9 cellular contexts compared by ENCODE assay signal in genomic region chr5:139696167-139696893, GRCh38. TPM values are rescaled to one million over a fixed set of nuclear protein-coding genes. Genes with fewer than 3 reads are reported as not detected.
DNase-seq lines count a peak whose midpoint lies in the region; ATAC-seq and TF ChIP-seq lines count a peak whose summit lies in the region.
"Had no signal": no experiment of that assay in that cellular context is flagged by ENCODE, and none has a peak within 500 bp of the region (broad histone marks: within the 10 kb centered on the region; RNA-seq: fewer than 3 reads in every experiment).

No MANE protein-coding gene starts in this region.

- DNase-seq in AG10803 (ENCODE audit: low read depth) (peak; percentile 24), neural progenitor cell (ENCODE audit: low spot score) (no peak), NCI-H510A treated with DMSO at 0.1 percent for 48 hours (lab: John Stamatoyannopoulos, UW) (no peak), iPS-NIHi7 (ENCODE audit: extremely low spot score) (no peak), KBM-7 (no peak)
- DNase-seq in effector memory CD8-positive, alpha-beta T cell = no peak
- DNase-seq: cortex of kidney had no signal

- H3K9ac ChIP-seq in Loucy (ENCODE audit: low read depth, low read length, poor library complexity, severe bottlenecking) (no peak overlapping the region), neural progenitor cell (no peak overlapping the region)

- no peak overlapping the region for H2AFZ ChIP-seq in Loucy (ENCODE audit: low read length)
- peak overlapping the region; percentile 64 for H2AFZ ChIP-seq in neural progenitor cell (replicated peaks)

- H3K4me3 ChIP-seq in AG10803 (ENCODE audit: low read length) = peak overlapping the region; percentile 34
- H3K4me3 ChIP-seq in Loucy (ENCODE audit: low read length, poor library complexity, severe bottlenecking) = no peak overlapping the region
- peak overlapping the region; percentile 34 for H3K4me3 ChIP-seq in neural progenitor cell

- H3K79me2 ChIP-seq in Loucy (ENCODE audit: insufficient read depth, low read length) = no peaks in the 10 kb centered on the region
- H3K79me2 ChIP-seq in neural progenitor cell (ENCODE audit: low read depth) = no peaks in the 10 kb centered on the region

- in situ Hi-C loops in KBM-7 (cut with MboI; ENCODE audit: low pct_unique_long_range_greater_than_20kb, low sequenced_read_pairs) = no loop called here

- H3K27me3 ChIP-seq in Loucy (ENCODE audit: insufficient read depth, low read length, poor library complexity, severe bottlenecking) (no peaks in the 10 kb centered on the region), neural progenitor cell (peaks cover 30% of the 10 kb centered on the region)

- H3K9me3 ChIP-seq in Loucy (ENCODE audit: insufficient read depth, low read depth, low read length) (no peaks in the 10 kb centered on the region), neural progenitor cell (ENCODE audit: low read depth) (no peaks in the 10 kb centered on the region)

- peak overlapping the region; percentile 56 to 72 for H3K27ac Mint-ChIP-seq in effector memory CD8-positive, alpha-beta T cell
- peak overlapping the region; percentile 97 for H3K27ac Mint-ChIP-seq in neural progenitor cell

- H3K4me1 ChIP-seq in Loucy (ENCODE audit: insufficient read depth, low read length, poor library complexity, severe bottlenecking) = peaks cover 28% of the 10 kb centered on the region
- H3K4me1 ChIP-seq in neural progenitor cell = peaks cover 50% of the 10 kb centered on the region

- H3K4me2 ChIP-seq in Loucy (ENCODE audit: low read depth, low read length, poor library complexity, severe bottlenecking) (peak overlapping the region; percentile 25), neural progenitor cell (peak overlapping the region; percentile 76)

- H3K36me3 Mint-ChIP-seq in effector memory CD8-positive, alpha-beta T cell (ENCODE audit: insufficient read depth) = no peaks in the 10 kb centered on the region
- H3K36me3 Mint-ChIP-seq in neural progenitor cell = peaks cover 2% of the 10 kb centered on the region

- peak overlapping the region; percentile 73 to 75 for H3K4me3 Mint-ChIP-seq in effector memory CD8-positive, alpha-beta T cell
- H3K4me3 Mint-ChIP-seq in neural progenitor cell = peak overlapping the region; percentile 81

- H3K27ac ChIP-seq in neural progenitor cell = no peak overlapping the region

- peaks cover 6 to 26% of the 10 kb centered on the region in 2 donors for H3K27me3 Mint-ChIP-seq in effector memory CD8-positive, alpha-beta T cell
- H3K27me3 Mint-ChIP-seq in neural progenitor cell (ENCODE audit: insufficient read depth, low read depth) = peaks cover 5% of the 10 kb centered on the region

- H3K36me3 ChIP-seq in Loucy (ENCODE audit: insufficient read depth, low read length) = no peaks in the 10 kb centered on the region
- no peaks in the 10 kb centered on the region for H3K36me3 ChIP-seq in neural progenitor cell

- no peak for ATAC-seq in effector memory CD8-positive, alpha-beta T cell (replicated peaks)
- no peak for ATAC-seq in HG03520 (IDR thresholded peaks at IDR 0.05; ENCODE audit: unreplicated experiment)

- H4K20me1 ChIP-seq in Loucy (ENCODE audit: insufficient read depth, low read length, poor library complexity, severe bottlenecking) = no peaks in the 10 kb centered on the region
- no peaks in the 10 kb centered on the region for H4K20me1 ChIP-seq in neural progenitor cell (ENCODE audit: low read depth)

- peaks cover 9 to 22% of the 10 kb centered on the region in 2 donors for H3K4me1 Mint-ChIP-seq in effector memory CD8-positive, alpha-beta T cell (ENCODE audit: low read depth in 2 of 2)
- H3K4me1 Mint-ChIP-seq in neural progenitor cell = peaks cover 71% of the 10 kb centered on the region

- no peaks in the 10 kb centered on the region for H3K9me2 ChIP-seq in Loucy (replicated peaks; ENCODE audit: low read depth, low read length)

- TF ChIP-seq CTCF in AG10803 (conservative IDR thresholded peaks at IDR 0.05; ENCODE audit: low read length) (no peak), Loucy (conservative IDR thresholded peaks at IDR 0.05; ENCODE audit: low read length) (no peak), neural progenitor cell (IDR thresholded peaks at IDR 0.05) (no peak)

- no peaks in the 10 kb centered on the region for H3F3A ChIP-seq in Loucy (ENCODE audit: low read depth)
- H3F3A ChIP-seq in neural progenitor cell (ENCODE audit: low read depth) = peaks cover 51% of the 10 kb centered on the region

- no peaks in the 10 kb centered on the region for H3K9me3 Mint-ChIP-seq in effector memory CD8-positive, alpha-beta T cell
- no peaks in the 10 kb centered on the region for H3K9me3 Mint-ChIP-seq in neural progenitor cell

RNA-seq across cellular contexts. Expression of gene CXXC5, which starts 48.2 kb away (rescaled TPM):
- 17.2 and 25.6 TPM in 2 replicates for total RNA-seq in neural progenitor cell (ENCODE audit: low replicate concordance)
